7 cellular contexts compared by ENCODE assay signal in genomic region chr7:82014574-82014973, GRCh38.
DNase-seq lines count a peak whose midpoint lies in the region; ATAC-seq and TF ChIP-seq lines count a peak whose summit lies in the region.
"Not testable (repeated sequence)": the region's sequence is repeated elsewhere in the genome, so short reads cannot be mapped to it uniquely, and the experiment has no call there.

No MANE protein-coding gene starts in this region.

- H3K27me3 ChIP-seq in psoas muscle (ENCODE audit: insufficient read depth in 3 of 3, low read length in 2 of 3) = not testable (repeated sequence)

- not testable (repeated sequence) for H3K9me3 ChIP-seq in HEK293 (ENCODE audit: control insufficient read depth, insufficient read depth, low read depth, low read length); psoas muscle

- peak; percentile 71 to 93 (median 80) for ATAC-seq in psoas muscle

- POLR2A ChIA-PET in HEK293 (lab: Yijun Ruan, JAX); RWPE1 (lab: Yijun Ruan, JAX; ENCODE audit: low non-redundant PET): not testable (repeated sequence)

- not testable (repeated sequence) for H3K36me3 ChIP-seq in HEK293 (ENCODE audit: control insufficient read depth in 2 of 2, insufficient read depth in 1 of 2, low read length in 2 of 2)
- peaks cover 0 to 15% of the 10 kb centered on the region in 2 donors for H3K36me3 ChIP-seq in psoas muscle (ENCODE audit: insufficient read depth in 1 of 2, low read depth in 1 of 2)

- 53 to 79% (median 57%) methylated on average over 9 of the region's 9 CpGs for WGBS in psoas muscle, 3 donors

- H3K4me3 ChIP-seq in HEK293 (ENCODE audit: low read depth, low read length); epithelial cell of esophagus (ENCODE audit: low read length); psoas muscle: not testable (repeated sequence)

- H3K27ac ChIP-seq in HEK293 (ENCODE audit: extremely low read depth, low read depth, low read length); RWPE1; psoas muscle: not testable (repeated sequence)

- TF ChIP-seq CTCF in HEK293 (tag by site-specific recombination; IDR thresholded peaks at IDR 0.05); RWPE1 (conservative IDR thresholded peaks at IDR 0.05; ENCODE audit: low read depth); epithelial cell of esophagus (IDR thresholded peaks at IDR 0.05; ENCODE audit: insufficient read depth, low read depth, low read length, missing control alignments); psoas muscle (IDR thresholded peaks at IDR 0.05): not testable (repeated sequence)

- DNase-seq in DMS153 (lab: John Stamatoyannopoulos, UW) (peak; percentile 6), NCI-H2029 (lab: John Stamatoyannopoulos, UW) (peak; percentile 7), NCI-H69 (lab: John Stamatoyannopoulos, UW) (peak; percentile 55), RWPE1 (ENCODE audit: low spot score) (peak; percentile 34), epithelial cell of esophagus (ENCODE audit: low read depth) (peak; percentile 72), psoas muscle (peak in 1 of 2 donors; percentile 51)

- CTCF ChIA-PET in HEK293 (lab: Yijun Ruan, JAX) = interaction anchor here (0.5 to 5.8 kb wide), 5 partner anchors 11 to 514 kb away, joined by 3 to 67 read pairs (median 3); no protein-coding TSS in a partner anchor
- CTCF ChIA-PET in RWPE1 (lab: Yijun Ruan, JAX) = interaction anchor here (0.6 kb wide), 1 partner anchor 230 kb away, joined by 3 read pairs; no protein-coding TSS in a partner anchor

- intact Hi-C loops in psoas muscle (cut with DNase I) = loop anchor here in 1 of 2 donors (10.0 kb wide), 1 partner anchor 520 kb away; no protein-coding TSS in a partner anchor

- H3K4me1 ChIP-seq in HEK293 (ENCODE audit: control insufficient read depth, insufficient read depth, low read length); psoas muscle: not testable (repeated sequence)

TF ChIP-seq in HEK293, 187 proteins besides CTCF, POLR2A, EP300 and RAD21:
- 0 out of 2 replicates have a peak, but pooled peaks have one; percentile 19 for TF ChIP-seq BCL6B (tag by site-specific recombination; IDR thresholded peaks at IDR 0.05)
